ENCODE assay signal across 24 cellular contexts in the genomic region with DNA sequence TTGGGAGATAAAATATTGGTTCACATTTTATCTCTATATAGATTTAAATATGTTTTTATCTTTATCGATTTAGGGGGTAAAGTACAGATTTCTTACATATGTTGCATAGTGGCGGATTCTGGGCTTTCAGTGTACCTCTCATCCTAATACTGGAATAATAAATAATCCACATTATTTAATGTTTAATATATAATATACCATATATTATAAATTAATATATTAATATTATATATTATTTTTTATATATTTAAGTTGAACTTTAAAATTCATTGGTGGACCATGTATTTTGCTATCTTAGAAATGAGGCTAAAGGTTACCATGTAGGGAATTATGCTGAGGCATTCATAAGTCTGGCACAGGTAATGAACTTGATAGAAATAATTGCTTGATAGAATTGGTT.
"Had no signal": no experiment of that assay in that cellular context is flagged by ENCODE, and none has a peak within 500 bp of the region (broad histone marks: within the 10 kb centered on the region; RNA-seq: fewer than 3 reads in every experiment).

No MANE protein-coding gene starts in this region.

- ATAC-seq: stimulated activated memory B cell treated with anti-CD40 and anti-IgM and Interleukin-4, amounts not matched to agents 10 μg/mL and 1 μg/mL and 100 μg/mL, for 72 hours; stimulated activated naive B cell treated with anti-CD40 and anti-IgM and Interleukin-4, amounts not matched to agents 10 μg/mL and 1 μg/mL and 100 μg/mL, for 72 hours; stimulated activated naive CD8-positive, alpha-beta T cell treated with anti-CD3 and anti-CD28 coated beads, Interleukin-15, amount 100 ng/mL, for 72 hours; stimulated activated naive CD8-positive, alpha-beta T cell treated with anti-CD3 and anti-CD28 coated beads, Interleukin-15, Interleukin-2, amounts not matched to agents 100 U/mL and 50 U/mL, for 24 hours; upper lobe of right lung had no signal

- H3K27me3 Mint-ChIP-seq: stimulated activated naive CD8-positive, alpha-beta T cell treated with anti-CD3 and anti-CD28 coated beads, Interleukin-15, amount 100 ng/mL, for 72 hours had no signal

- H3K27ac Mint-ChIP-seq: stimulated activated memory B cell treated with anti-CD40 and anti-IgM and Interleukin-4, amounts not matched to agents 10 μg/mL and 1 μg/mL and 100 μg/mL, for 72 hours; stimulated activated naive B cell treated with anti-CD40 and anti-IgM and Interleukin-4, amounts not matched to agents 10 μg/mL and 1 μg/mL and 100 μg/mL, for 72 hours; stimulated activated naive CD8-positive, alpha-beta T cell treated with anti-CD3 and anti-CD28 coated beads, Interleukin-15, amount 100 ng/mL, for 72 hours; stimulated activated naive CD8-positive, alpha-beta T cell treated with anti-CD3 and anti-CD28 coated beads, Interleukin-15, Interleukin-2, amounts not matched to agents 100 ng/mL and 50 ng/mL, for 24 hours; type B pancreatic cell had no signal

- H3K4me1 Mint-ChIP-seq: stimulated activated memory B cell treated with anti-CD40 and anti-IgM and Interleukin-4, amounts not matched to agents 10 μg/mL and 1 μg/mL and 100 μg/mL, for 72 hours; stimulated activated naive B cell treated with anti-CD40 and anti-IgM and Interleukin-4, amounts not matched to agents 10 μg/mL and 1 μg/mL and 100 μg/mL, for 72 hours had no signal

- DNase-seq: stimulated activated CD4-positive, alpha-beta T cell treated with anti-CD3 and anti-CD28 coated beads, Interleukin-2, amount 100 ng/mL, for 48 hours; stimulated activated CD4-positive, alpha-beta T cell treated with anti-CD3 and anti-CD28 coated beads, Interleukin-4, amount 100 ng/mL, for 1 hour; stimulated activated CD4-positive, alpha-beta T cell treated with anti-CD3 and anti-CD28 coated beads, Interleukin-4, amount 100 ng/mL, for 24 hours; stimulated activated CD4-positive, alpha-beta T cell treated with anti-CD3 and anti-CD28 coated beads, Interleukin-4, amount 100 ng/mL, for 4 hours; stimulated activated CD8-positive, alpha-beta memory T cell treated with anti-CD3 and anti-CD28 coated beads, Interleukin-4, amount 100 ng/mL, for 48 hours; stimulated activated naive B cell treated with anti-CD40 and anti-IgM and Interleukin-4, amounts not matched to agents 10 μg/mL and 1 μg/mL and 100 μg/mL, for 72 hours; stimulated activated naive CD4-positive, alpha-beta T cell; stimulated activated naive CD4-positive, alpha-beta T cell treated with Interleukin-2 at 50 U/mL for 16 hours; stimulated activated naive CD8-positive, alpha-beta T cell treated with anti-CD3 and anti-CD28 coated beads, Interleukin-15, amount 100 ng/mL, for 72 hours; stimulated activated naive CD8-positive, alpha-beta T cell treated with anti-CD3 and anti-CD28 coated beads, Interleukin-15, Interleukin-2, amounts not matched to agents 100 U/mL and 50 U/mL, for 24 hours; stomach; substantia nigra; testis; thyroid gland; tibial artery; transverse colon; trophoblast cell; upper lobe of left lung; upper lobe of right lung; uterus had no signal

- H3K4me3 Mint-ChIP-seq: stimulated activated memory B cell treated with anti-CD40 and anti-IgM and Interleukin-4, amounts not matched to agents 10 μg/mL and 1 μg/mL and 100 μg/mL, for 72 hours; stimulated activated naive B cell treated with anti-CD40 and anti-IgM and Interleukin-4, amounts not matched to agents 10 μg/mL and 1 μg/mL and 100 μg/mL, for 72 hours; stimulated activated naive CD8-positive, alpha-beta T cell treated with anti-CD3 and anti-CD28 coated beads, Interleukin-15, amount 100 ng/mL, for 72 hours; stimulated activated naive CD8-positive, alpha-beta T cell treated with anti-CD3 and anti-CD28 coated beads, Interleukin-15, Interleukin-2, amounts not matched to agents 100 ng/mL and 50 ng/mL, for 24 hours; type B pancreatic cell had no signal

- H3K36me3 Mint-ChIP-seq: stimulated activated memory B cell treated with anti-CD40 and anti-IgM and Interleukin-4, amounts not matched to agents 10 μg/mL and 1 μg/mL and 100 μg/mL, for 72 hours; type B pancreatic cell had no signal

- FAIRE-seq: urothelium cell line had no signal

- H3K9me3 Mint-ChIP-seq: stimulated activated memory B cell treated with anti-CD40 and anti-IgM and Interleukin-4, amounts not matched to agents 10 μg/mL and 1 μg/mL and 100 μg/mL, for 72 hours; stimulated activated naive CD8-positive, alpha-beta T cell treated with anti-CD3 and anti-CD28 coated beads, Interleukin-15, Interleukin-2, amounts not matched to agents 100 ng/mL and 50 ng/mL, for 24 hours; type B pancreatic cell had no signal
